Comparison of ENCODE assay signal across 8 cellular contexts in the genomic region with DNA sequence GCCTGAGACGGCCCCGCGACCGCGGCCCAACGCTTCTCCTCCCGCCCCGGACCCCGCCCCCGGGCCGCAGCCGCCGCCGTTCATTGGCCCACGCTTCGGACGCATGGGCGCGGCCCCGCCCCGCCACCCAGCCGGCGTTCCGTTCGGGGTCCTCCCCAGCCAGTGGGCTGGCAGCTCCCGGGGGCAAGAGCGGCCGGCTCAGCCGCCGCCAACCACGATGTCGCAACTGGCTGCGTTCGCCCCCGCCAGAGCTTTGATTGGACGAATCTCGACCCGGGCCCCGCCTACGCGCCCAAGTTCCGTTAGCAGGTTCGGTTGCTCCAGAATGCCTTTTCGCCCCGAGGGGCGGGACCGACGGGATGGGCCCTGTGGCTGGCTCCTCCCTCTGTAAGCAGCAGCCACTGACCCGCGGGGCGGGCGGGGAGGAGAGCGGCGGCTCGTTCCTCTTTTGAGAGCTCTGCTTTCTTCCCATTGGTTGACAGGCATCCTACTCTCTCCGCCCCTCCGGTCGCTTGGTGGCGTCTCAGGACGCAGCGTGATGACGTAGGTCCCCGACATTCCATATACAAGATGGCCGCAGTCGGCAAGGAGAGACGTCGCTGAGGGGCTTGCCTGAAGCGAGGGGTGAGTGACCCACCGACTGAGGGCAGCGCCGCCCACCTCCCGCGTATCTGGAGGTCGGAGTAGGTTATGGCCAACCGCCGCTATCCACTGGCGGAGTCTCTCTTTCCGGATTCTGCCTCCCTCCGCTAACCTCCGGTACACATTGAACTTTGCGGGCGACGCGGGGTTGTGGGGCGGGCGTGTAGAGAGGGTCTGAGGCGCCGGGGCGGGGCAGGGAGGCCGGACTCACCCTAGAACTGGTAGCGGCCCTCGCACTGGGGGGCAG. TPM values are rescaled to one million over a fixed set of nuclear protein-coding genes. Genes with fewer than 3 reads are reported as not detected.
DNase-seq lines count a peak whose midpoint lies in the region; ATAC-seq lines count a peak whose summit lies in the region.

TSS of gene CCNK (plus strand) at position 554 of the 889 bp plus-strand sequence. CDS start 11,269 bp downstream, outside the sequence.
TSS of gene SETD3 (minus strand) at position 4 of the 889 bp plus-strand sequence. CDS start 15,054 bp downstream, outside the sequence.

- peak; percentile 80 for ATAC-seq in GM18508 (IDR thresholded peaks at IDR 0.05; ENCODE audit: insufficient read depth, unreplicated experiment)
- peak; percentile 89 for ATAC-seq in HG03025 (IDR thresholded peaks at IDR 0.05; ENCODE audit: low FRiP score, unreplicated experiment)
- peak; percentile 99 for ATAC-seq in aorta (ENCODE audit: low FRiP score)

- no peaks in the 10 kb centered on the region for H3K36me3 ChIP-seq in rectal smooth muscle tissue (ENCODE audit: control insufficient read depth, insufficient read depth, low read length)
- H3K36me3 ChIP-seq in aorta (ENCODE audit: control insufficient read depth in 1 of 2, insufficient read depth in 2 of 2, low read length in 1 of 2) = no peaks in the 10 kb centered on the region

- peak; percentile 100 for DNase-seq in NCI-H2081 (lab: John Stamatoyannopoulos, UW)
- DNase-seq in T1000 (lab: John Stamatoyannopoulos, UW) = peak; percentile 99
- peak; percentile 100 for DNase-seq in astrocyte of the hippocampus (ENCODE audit: low read depth, low spot score)
- DNase-seq in hepatic stellate cell (ENCODE audit: low spot score) = peak; percentile 99
- peak; percentile 100 for DNase-seq in aorta

- H3K27ac ChIP-seq in rectal smooth muscle tissue (ENCODE audit: low read depth, low read length) (peak within 1 kb of the TSS; percentile 95), aorta (ENCODE audit: low read depth in 1 of 2, low read length in 2 of 2) (peak within 1 kb of the TSS; percentile 88 to 91)

- H3K4me1 ChIP-seq in rectal smooth muscle tissue (ENCODE audit: control insufficient read depth, insufficient read depth, low read length) (peaks cover 19% of the 10 kb centered on the region), aorta (ENCODE audit: control insufficient read depth in 1 of 2, insufficient read depth in 2 of 2, low read length in 2 of 2) (no peaks in the 10 kb centered on the region)

- peak within 1 kb of the TSS; percentile 94 for H3K9ac ChIP-seq in rectal smooth muscle tissue (ENCODE audit: low read length)

- 0 to 1% methylated on average over 71 to 92 of the region's 92 CpGs for WGBS in aorta, 2 donors

- H3K27me3 ChIP-seq in rectal smooth muscle tissue (ENCODE audit: control insufficient read depth, insufficient read depth, low read length) (no peaks in the 10 kb centered on the region), aorta (ENCODE audit: control insufficient read depth in 1 of 2, insufficient read depth in 2 of 2, low read length in 1 of 2) (no peaks in the 10 kb centered on the region)

- no peaks in the 10 kb centered on the region for H3K9me3 ChIP-seq in aorta (ENCODE audit: control insufficient read depth, low read length)

- intact Hi-C loops in aorta (cut with DNase I) = loop anchor here in 1 of 2 donors (2.0 to 10.0 kb wide), 2 partner anchors 50 to 124 kb away; partner anchors contain the start of gene CCDC85C

- H3K4me3 ChIP-seq in rectal smooth muscle tissue (ENCODE audit: low read length) = peak within 1 kb of the TSS; percentile 99
- H3K4me3 ChIP-seq in aorta (ENCODE audit: low read length in 2 of 2) = peak within 1 kb of the TSS; percentile 89 to 92

RNA-seq across cellular contexts. Expression of gene CCNK, which starts in this region (rescaled TPM):
- 10 to 100 TPM; 40.5 to 40.9 TPM for total RNA-seq in aorta
- 10 to 100 TPM; 11.2 to 12.5 TPM for polyA plus RNA-seq in aorta

RNA-seq across cellular contexts. Expression of gene SETD3, which starts in this region (rescaled TPM):
- 10 to 100 TPM; 60.7 to 66.0 TPM for total RNA-seq in aorta
- 10 to 100 TPM; 41.0 to 53.0 TPM for polyA plus RNA-seq in aorta

Comparison
In these comparisons a context has a peak if more than half of its experiments do, and no peak if none do; other contexts are left out.
1. Peak in every context shown above with its lines: DNase-seq, ATAC-seq, H3K4me3 ChIP-seq and H3K27ac ChIP-seq.